1 cellular context compared by ENCODE assay signal in genomic region chr22:24728790-24729637, GRCh38.
TF ChIP-seq lines count a peak whose summit lies in the region.

No MANE protein-coding gene starts in this region.

TF ChIP-seq in SK-N-SH treated with all-trans-retinoic acid at 6 μM for 48 hours, 23 proteins besides CTCF, POLR2A, EP300 and RAD21 (continued from another document):
- TF ChIP-seq, protein P1, sequence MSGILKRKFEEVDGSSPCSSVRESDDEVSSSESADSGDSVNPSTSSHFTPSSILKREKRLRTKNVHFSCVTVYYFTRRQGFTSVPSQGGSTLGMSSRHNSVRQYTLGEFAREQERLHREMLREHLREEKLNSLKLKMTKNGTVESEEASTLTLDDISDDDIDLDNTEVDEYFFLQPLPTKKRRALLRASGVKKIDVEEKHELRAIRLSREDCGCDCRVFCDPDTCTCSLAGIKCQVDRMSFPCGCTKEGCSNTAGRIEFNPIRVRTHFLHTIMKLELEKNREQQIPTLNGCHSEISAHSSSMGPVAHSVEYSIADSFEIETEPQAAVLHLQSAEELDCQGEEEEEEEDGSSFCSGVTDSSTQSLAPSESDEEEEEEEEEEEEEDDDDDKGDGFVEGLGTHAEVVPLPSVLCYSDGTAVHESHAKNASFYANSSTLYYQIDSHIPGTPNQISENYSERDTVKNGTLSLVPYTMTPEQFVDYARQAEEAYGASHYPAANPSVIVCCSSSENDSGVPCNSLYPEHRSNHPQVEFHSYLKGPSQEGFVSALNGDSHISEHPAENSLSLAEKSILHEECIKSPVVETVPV (CRISPR knock-in tag; IDR thresholded peaks at IDR 0.05) = no peak
- TF ChIP-seq CSDC2 (CRISPR knock-in tag; IDR thresholded peaks at IDR 0.05) (no peak), PATZ1 (CRISPR knock-in tag; IDR thresholded peaks at IDR 0.05; ENCODE audit: borderline replicate concordance) (no peak), ISL1 (CRISPR knock-in tag; IDR thresholded peaks at IDR 0.05) (no peak), PPARA (CRISPR knock-in tag; IDR thresholded peaks at IDR 0.05; ENCODE audit: borderline replicate concordance) (no peak), SNAI2 (CRISPR knock-in tag; IDR thresholded peaks at IDR 0.05) (no peak)
